15 cellular contexts compared by ENCODE assay signal in genomic region chr1:8218351-8219092, GRCh38.
DNase-seq lines count a peak whose midpoint lies in the region; ATAC-seq and TF ChIP-seq lines count a peak whose summit lies in the region.
"Had no signal": no experiment of that assay in that cellular context is flagged by ENCODE, and none has a peak within 500 bp of the region (broad histone marks: within the 10 kb centered on the region; RNA-seq: fewer than 3 reads in every experiment).

No MANE protein-coding gene starts in this region.

- no peaks in the 10 kb centered on the region for H3K9me3 ChIP-seq in colonic mucosa

- no peak overlapping the region for H3K9ac ChIP-seq in colonic mucosa (ENCODE audit: low read depth in 2 of 2, low read length in 2 of 2)

- H3K4me1 Mint-ChIP-seq in central memory CD8-positive, alpha-beta T cell: peaks cover 24% of the 10 kb centered on the region
- peaks cover 0 to 26% of the 10 kb centered on the region in 2 donors for H3K4me1 Mint-ChIP-seq in natural killer cell
- H3K4me1 Mint-ChIP-seq in stimulated activated memory B cell treated with anti-CD40 and anti-IgM and Interleukin-4, amounts not matched to agents 10 μg/mL and 1 μg/mL and 100 μg/mL, for 72 hours: no peaks in the 10 kb centered on the region

- no peaks in the 10 kb centered on the region for H3K36me3 ChIP-seq in colonic mucosa

- H3K27ac ChIP-seq in colonic mucosa: no peak overlapping the region

- no peaks in the 10 kb centered on the region for H3K4me1 ChIP-seq in colonic mucosa

- no peak for ATAC-seq in central memory CD8-positive, alpha-beta T cell (replicated peaks; ENCODE audit: extremely low read depth, poor library complexity, severe bottlenecking)
- peak in 1 of 3 donors; percentile 46 for ATAC-seq in natural killer cell
- ATAC-seq in stimulated activated memory B cell treated with anti-CD40 and anti-IgM and Interleukin-4, amounts not matched to agents 10 μg/mL and 1 μg/mL and 100 μg/mL, for 72 hours: no peak
- ATAC-seq: stimulated activated naive CD8-positive, alpha-beta T cell treated with anti-CD3 and anti-CD28 coated beads, Interleukin-15, Interleukin-2, amounts not matched to agents 100 U/mL and 50 U/mL, for 24 hours had no signal

- no peaks in the 10 kb centered on the region for H3K36me3 Mint-ChIP-seq in central memory CD8-positive, alpha-beta T cell (ENCODE audit: insufficient read depth)
- no peaks in the 10 kb centered on the region for H3K36me3 Mint-ChIP-seq in natural killer cell
- H3K36me3 Mint-ChIP-seq in stimulated activated memory B cell treated with anti-CD40 and anti-IgM and Interleukin-4, amounts not matched to agents 10 μg/mL and 1 μg/mL and 100 μg/mL, for 72 hours: no peaks in the 10 kb centered on the region
- H3K36me3 Mint-ChIP-seq: WTC11 had no signal

- H3K27me3 Mint-ChIP-seq in central memory CD8-positive, alpha-beta T cell: peaks cover 30% of the 10 kb centered on the region
- H3K27me3 Mint-ChIP-seq in natural killer cell (ENCODE audit: low read depth in 2 of 2): peaks cover 11 to 18% of the 10 kb centered on the region in 2 donors
- peaks cover 74% of the 10 kb centered on the region for H3K27me3 Mint-ChIP-seq in stimulated activated memory B cell treated with anti-CD40 and anti-IgM and Interleukin-4, amounts not matched to agents 10 μg/mL and 1 μg/mL and 100 μg/mL, for 72 hours

- no peaks in the 10 kb centered on the region for H3K27me3 ChIP-seq in colonic mucosa

- peak overlapping the region; percentile 76 for H3K4me3 Mint-ChIP-seq in central memory CD8-positive, alpha-beta T cell
- peak overlapping the region; percentile 71 for H3K4me3 Mint-ChIP-seq in natural killer cell
- no peak overlapping the region for H3K4me3 Mint-ChIP-seq in stimulated activated memory B cell treated with anti-CD40 and anti-IgM and Interleukin-4, amounts not matched to agents 10 μg/mL and 1 μg/mL and 100 μg/mL, for 72 hours

- intact Hi-C loops in natural killer cell (cut with micrococcal nuclease): loop anchor here (10.0 kb wide), 1 partner anchor 104 kb away; no protein-coding TSS in a partner anchor
- intact Hi-C loops in colonic mucosa (cut with DNase I): no loop called here

- DNase-seq in EL: peak; percentile 65
- DNase-seq in NOMO-1 (lab: John Stamatoyannopoulos, UW; ENCODE audit: unreplicated experiment in 2 of 2): peak; percentile 7 to 38
- no peak for DNase-seq in central memory CD8-positive, alpha-beta T cell (ENCODE audit: low spot score in 2 of 2)
- no peak for DNase-seq in natural killer cell
- DNase-seq in colonic mucosa: no peak
- no peak for DNase-seq in NCI-H2081 treated with DMSO at 0.1 percent for 48 hours (lab: John Stamatoyannopoulos, UW)
- no peak for DNase-seq in DMS114 treated with DMSO at 0.1 percent for 48 hours (lab: John Stamatoyannopoulos, UW; ENCODE audit: unreplicated experiment)
- DNase-seq: C1 segment of cervical spinal cord; dorsolateral prefrontal cortex; H7; NCI-H446 treated with DMSO at 0.1 percent for 48 hours; stimulated activated CD4-positive, alpha-beta T cell treated with anti-CD3 and anti-CD28 coated beads, Interleukin-4, amount 100 ng/mL, for 4 hours; stimulated activated naive CD8-positive, alpha-beta T cell treated with anti-CD3 and anti-CD28 coated beads, Interleukin-15, Interleukin-2, amounts not matched to agents 100 U/mL and 50 U/mL, for 24 hours had no signal

- H3K27ac Mint-ChIP-seq in central memory CD8-positive, alpha-beta T cell (ENCODE audit: low read depth): peak overlapping the region; percentile 67
- peak overlapping the region; percentile 67 to 68 for H3K27ac Mint-ChIP-seq in natural killer cell
- H3K27ac Mint-ChIP-seq in stimulated activated memory B cell treated with anti-CD40 and anti-IgM and Interleukin-4, amounts not matched to agents 10 μg/mL and 1 μg/mL and 100 μg/mL, for 72 hours: no peak overlapping the region
- H3K27ac Mint-ChIP-seq: WTC11 had no signal

- no peaks in the 10 kb centered on the region for H3K9me3 Mint-ChIP-seq in central memory CD8-positive, alpha-beta T cell
- H3K9me3 Mint-ChIP-seq in natural killer cell: no peaks in the 10 kb centered on the region
- H3K9me3 Mint-ChIP-seq in stimulated activated memory B cell treated with anti-CD40 and anti-IgM and Interleukin-4, amounts not matched to agents 10 μg/mL and 1 μg/mL and 100 μg/mL, for 72 hours: no peaks in the 10 kb centered on the region
- H3K9me3 Mint-ChIP-seq: WTC11 had no signal

- H3K4me3 ChIP-seq in colonic mucosa: no peak overlapping the region

- TF ChIP-seq CTCF in natural killer cell (IDR thresholded peaks at IDR 0.05) (no peak), colonic mucosa (IDR thresholded peaks at IDR 0.05) (no peak)

Comparison
In these comparisons a context has a peak if more than half of its experiments do, and no peak if none do; other contexts are left out.
1. DNase-seq: peak in EL (single experiment) and NOMO-1 (2 of 2); none in central memory CD8-positive, alpha-beta T cell (0 of 2), natural killer cell (single experiment), colonic mucosa (single experiment), NCI-H2081 treated with DMSO at 0.1 percent for 48 hours (single experiment) and DMS114 treated with DMSO at 0.1 percent for 48 hours (single experiment).